ENCODE assay signal across 17 cellular contexts in the genomic region with DNA sequence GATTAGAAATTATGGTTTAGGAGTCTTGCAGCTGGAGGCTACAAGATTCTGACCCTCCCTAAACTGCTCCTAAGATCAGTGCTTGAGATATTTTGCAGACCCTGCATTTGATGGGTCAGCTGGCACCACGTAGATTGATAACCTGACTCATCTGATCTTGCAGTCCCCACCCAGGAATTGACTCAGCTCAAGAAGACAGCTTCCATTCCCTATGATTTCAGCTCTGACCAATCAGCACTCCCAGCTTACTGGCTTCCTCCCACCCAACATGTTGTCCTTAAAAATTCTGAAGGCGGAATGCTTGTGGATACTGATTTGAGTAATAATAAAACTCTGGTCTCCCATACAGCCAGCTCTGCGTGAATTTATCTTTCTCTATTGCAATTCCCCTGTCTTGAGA. TPM values are rescaled to one million over a fixed set of nuclear protein-coding genes. Genes with fewer than 3 reads are reported as not detected.
DNase-seq lines count a peak whose midpoint lies in the region; TF ChIP-seq lines count a peak whose summit lies in the region.
"Had no signal": no experiment of that assay in that cellular context is flagged by ENCODE, and none has a peak within 500 bp of the region (broad histone marks: within the 10 kb centered on the region; RNA-seq: fewer than 3 reads in every experiment).

No MANE protein-coding gene starts in this region.

- peak; percentile 38 for DNase-seq in GM23248
- peak; percentile 49 for DNase-seq in RPMI7951 (ENCODE audit: low read depth)
- peak; percentile 51 for DNase-seq in epithelial cell of esophagus (ENCODE audit: low read depth)
- DNase-seq in mesendoderm: peak; percentile 19
- DNase-seq in GM19238 (ENCODE audit: insufficient read length, low spot score): no peak
- DNase-seq in effector memory CD4-positive, alpha-beta T cell: no peak
- DNase-seq in NCI-H748 treated with DMSO at 0.1 percent for 48 hours (lab: John Stamatoyannopoulos, UW): no peak
- DNase-seq in AG08395 (ENCODE audit: low spot score): no peak
- DNase-seq: activated CD4-positive, alpha-beta T cell treated with anti-CD3 and anti-CD28 coated beads for 48 hours; left colon; MG63; NCI-H1417 treated with DMSO at 0.1 percent for 48 hours; NCI-H524; psoas muscle; stimulated activated CD4-positive, alpha-beta T cell treated with anti-CD3 and anti-CD28 coated beads, Interleukin-4, amount 100 ng/mL, for 1 hour; trophoblast cell had no signal

- H3K36me3 ChIP-seq in GM23248 (ENCODE audit: low read depth) (no peaks in the 10 kb centered on the region), mesendoderm (ENCODE audit: control insufficient read depth, insufficient read depth, low read length) (no peaks in the 10 kb centered on the region)
- H3K36me3 ChIP-seq in effector memory CD4-positive, alpha-beta T cell (ENCODE audit: control insufficient read depth, insufficient read depth, low read length): no peaks in the 10 kb centered on the region
- H3K36me3 ChIP-seq: MG63 had no signal

- H2AK5ac ChIP-seq in mesendoderm (ENCODE audit: low read length): no peak overlapping the region

- H2BK120ac ChIP-seq in mesendoderm (ENCODE audit: low read depth, low read length): no peak overlapping the region

- TF ChIP-seq CTCF in epithelial cell of esophagus (IDR thresholded peaks at IDR 0.05; ENCODE audit: insufficient read depth, low read depth, low read length, missing control alignments): no peak

- no peak overlapping the region for H3K56ac ChIP-seq in mesendoderm (ENCODE audit: low read length)

- no peak overlapping the region for H3K4ac ChIP-seq in mesendoderm (ENCODE audit: low read depth, low read length)

- H3K79me2 ChIP-seq in GM23248 (ENCODE audit: insufficient read depth): no peaks in the 10 kb centered on the region
- H3K79me2 ChIP-seq in mesendoderm (ENCODE audit: control insufficient read depth, insufficient read depth, low read length): no peaks in the 10 kb centered on the region

- H3K4me2 ChIP-seq in GM23248 (ENCODE audit: unreplicated experiment) (no peak overlapping the region), mesendoderm (ENCODE audit: low read length) (no peak overlapping the region)

- WGBS in GM23248 (ENCODE audit: low coverage in 1 of 2, low lambda C conversion rate in 2 of 2, missing lambda C conversion rate in 2 of 2), 2 experiments: 83 to 84% methylated on average over 3 of the region's 3 CpGs
- no CpG with 5 or more reads among the region's 3 CpGs for WGBS in mesendoderm (ENCODE audit: extremely low coverage, insufficient coverage, low lambda C conversion rate)

- in situ Hi-C loops in GM23248 (cut with MboI): no loop called here

- no peaks in the 10 kb centered on the region for H3K79me1 ChIP-seq in mesendoderm (ENCODE audit: low read length)

- H3K23ac ChIP-seq in mesendoderm (ENCODE audit: low read length): no peak overlapping the region

- no peak overlapping the region for H3K4me3 ChIP-seq in GM23248
- no peak overlapping the region for H3K4me3 ChIP-seq in epithelial cell of esophagus (ENCODE audit: low read length)
- H3K4me3 ChIP-seq in mesendoderm (ENCODE audit: low read length): no peak overlapping the region
- H3K4me3 ChIP-seq in effector memory CD4-positive, alpha-beta T cell (ENCODE audit: insufficient read depth, low read depth, low read length, poor library complexity, severe bottlenecking): no peak overlapping the region
- H3K4me3 ChIP-seq: MG63, psoas muscle had no signal

- H3K18ac ChIP-seq in mesendoderm (ENCODE audit: low read length): no peak overlapping the region

- no peaks in the 10 kb centered on the region for H3K9me3 ChIP-seq in GM23248 (ENCODE audit: low read depth)
- H3K9me3 ChIP-seq in effector memory CD4-positive, alpha-beta T cell (ENCODE audit: control insufficient read depth, low read length): no peaks in the 10 kb centered on the region
- H3K9me3 ChIP-seq: MG63, psoas muscle had no signal

- no peak overlapping the region for H4K5ac ChIP-seq in mesendoderm (ENCODE audit: low read length)

- H4K20me1 ChIP-seq in GM23248 (ENCODE audit: insufficient read depth): no peaks in the 10 kb centered on the region

- H4K8ac ChIP-seq in mesendoderm (ENCODE audit: low read depth, low read length): no peak overlapping the region

- peaks cover 11% of the 10 kb centered on the region; the same call in 1 of the 2 replicates for H3K4me1 ChIP-seq in GM23248 (ENCODE audit: insufficient read depth)
- H3K4me1 ChIP-seq in mesendoderm (ENCODE audit: control insufficient read depth, low read depth, low read length): no peaks in the 10 kb centered on the region
- H3K4me1 ChIP-seq in effector memory CD4-positive, alpha-beta T cell (ENCODE audit: control insufficient read depth, insufficient read depth, low read length, poor library complexity, severe bottlenecking): no peaks in the 10 kb centered on the region
- H3K4me1 ChIP-seq: psoas muscle had no signal

- H3K9ac ChIP-seq in GM23248 (no peak overlapping the region), mesendoderm (ENCODE audit: low read length) (no peak overlapping the region)

- H2AFZ ChIP-seq in GM23248: 0 out of 2 replicates have a peak overlapping the region, but pooled peaks have one; percentile 3

- no peak overlapping the region for H2BK5ac ChIP-seq in mesendoderm (ENCODE audit: low read length)

- H3F3A ChIP-seq in GM23248 (ENCODE audit: insufficient read depth): peaks cover 3% of the 10 kb centered on the region; the same call in 1 of the 2 replicates

- H3K27me3 ChIP-seq in GM23248 (replicated peaks; ENCODE audit: insufficient read depth) (no peaks in the 10 kb centered on the region), mesendoderm (ENCODE audit: insufficient read depth, low read length, poor library complexity) (no peaks in the 10 kb centered on the region)
- no peaks in the 10 kb centered on the region for H3K27me3 ChIP-seq in effector memory CD4-positive, alpha-beta T cell (replicated peaks; ENCODE audit: control insufficient read depth, insufficient read depth, low read length, poor library complexity, severe bottlenecking)
- H3K27me3 ChIP-seq: MG63 had no signal

- no peak overlapping the region for H2BK15ac ChIP-seq in mesendoderm (replicated peaks; ENCODE audit: low read depth)

- no peaks in the 10 kb centered on the region for H3K9me2 ChIP-seq in GM23248 (ENCODE audit: insufficient read depth)

- no peak overlapping the region for H3K27ac ChIP-seq in GM23248
- H3K27ac ChIP-seq in mesendoderm (ENCODE audit: low read depth, low read length): no peak overlapping the region
- H3K27ac ChIP-seq in effector memory CD4-positive, alpha-beta T cell (ENCODE audit: insufficient read depth, low read length, poor library complexity, severe bottlenecking): no peak overlapping the region
- H3K27ac ChIP-seq: psoas muscle, RWPE1 had no signal

RNA-seq across cellular contexts. Expression of a gene that starts 23.2 kb away (rescaled TPM):
- total RNA-seq in GM23248 (2014; rRNA removed; shearing (Covaris generic)): 23.4 and 24.1 TPM in 2 replicates
- 45.6 and 52.9 TPM in 2 replicates for polyA plus RNA-seq in GM23248 (2016; fragmentation: Nextera tagmentation; extraction: Ambion mirVana)
- total RNA-seq in RPMI7951 (2014; rRNA removed; shearing (Covaris generic)): 39.2 and 46.5 TPM in 2 replicates
- 207 TPM for polyA plus RNA-seq in mesendoderm (2013, experiment 1 of 2)
- 208 TPM for polyA plus RNA-seq in mesendoderm (2013, experiment 2 of 2)

Comparison
In these comparisons a context has a peak if more than half of its experiments do, and no peak if none do; other contexts are left out.
1. DNase-seq: peak in GM23248 (single experiment), RPMI7951 (single experiment), epithelial cell of esophagus (single experiment) and mesendoderm (single experiment); none in GM19238 (single experiment), effector memory CD4-positive, alpha-beta T cell (0 of 3), NCI-H748 treated with DMSO at 0.1 percent for 48 hours (single experiment) and AG08395 (single experiment).